1 cellular context compared by ENCODE assay signal in the genomic region with DNA sequence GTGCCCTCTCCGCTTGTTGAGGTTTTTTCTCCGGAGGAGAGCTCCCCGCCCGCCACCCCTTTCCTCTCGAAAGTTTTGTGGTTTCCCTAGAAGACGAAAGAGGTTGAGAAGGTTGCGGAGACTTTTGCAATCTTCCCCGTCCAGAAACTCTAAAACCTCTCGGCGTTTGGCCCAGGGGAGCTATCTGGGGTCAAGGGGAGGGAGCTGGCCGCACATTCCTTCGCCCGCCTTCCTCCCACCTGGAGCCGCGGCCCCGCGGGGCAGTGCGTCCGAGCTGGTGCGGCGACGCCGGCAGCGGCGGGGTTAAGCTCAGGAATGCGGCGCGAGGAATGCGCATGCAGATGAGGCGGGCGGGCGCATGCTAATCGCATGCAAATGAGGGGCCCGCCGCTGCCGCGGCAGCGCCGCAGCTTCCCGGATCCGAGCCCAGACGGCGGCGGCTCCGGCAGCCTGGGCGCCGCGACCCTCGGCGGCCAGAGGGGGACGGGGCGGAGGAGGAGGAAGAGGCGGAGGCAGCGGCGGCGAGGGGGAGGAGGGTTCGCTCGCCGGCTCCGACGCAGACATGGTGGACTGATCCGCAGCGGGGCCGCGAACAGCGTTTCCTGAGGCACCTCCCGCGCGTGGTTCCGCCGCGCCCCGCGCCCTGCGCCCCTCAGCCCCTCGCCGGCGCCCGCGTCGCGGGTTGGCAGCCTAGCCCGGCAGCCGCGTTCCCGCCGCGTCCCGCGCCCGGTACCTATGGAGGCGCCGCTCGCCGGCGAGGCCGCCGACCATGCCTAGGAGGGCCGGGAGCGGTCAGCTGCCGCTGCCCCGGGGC.
TF ChIP-seq lines count a peak whose summit lies in the region.

A gene (plus strand): TSS at position 535 of the 814 bp plus-strand sequence. CDS start 235 bp downstream, at position 770.

TF ChIP-seq in HepG2, 621 proteins besides CTCF, POLR2A, EP300 and RAD21 (continued from another document and continues in another):
- no peak for TF ChIP-seq TCF7L2 (IDR thresholded peaks at IDR 0.05; ENCODE audit: low read depth, low read length)
- TF ChIP-seq ZBTB3 (CRISPR knock-in tag; IDR thresholded peaks at IDR 0.05; ENCODE audit: borderline replicate concordance, low read depth): no peak
- TF ChIP-seq ZNF224 (CRISPR knock-in tag; IDR thresholded peaks at IDR 0.05): 0 out of 2 replicates have a peak, but pooled peaks have one; percentile 43
- TF ChIP-seq, protein P1, sequence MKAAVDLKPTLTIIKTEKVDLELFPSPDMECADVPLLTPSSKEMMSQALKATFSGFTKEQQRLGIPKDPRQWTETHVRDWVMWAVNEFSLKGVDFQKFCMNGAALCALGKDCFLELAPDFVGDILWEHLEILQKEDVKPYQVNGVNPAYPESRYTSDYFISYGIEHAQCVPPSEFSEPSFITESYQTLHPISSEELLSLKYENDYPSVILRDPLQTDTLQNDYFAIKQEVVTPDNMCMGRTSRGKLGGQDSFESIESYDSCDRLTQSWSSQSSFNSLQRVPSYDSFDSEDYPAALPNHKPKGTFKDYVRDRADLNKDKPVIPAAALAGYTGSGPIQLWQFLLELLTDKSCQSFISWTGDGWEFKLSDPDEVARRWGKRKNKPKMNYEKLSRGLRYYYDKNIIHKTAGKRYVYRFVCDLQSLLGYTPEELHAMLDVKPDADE (CRISPR knock-in tag; IDR thresholded peaks at IDR 0.05): no peak
- TF ChIP-seq ZNF24 (IDR thresholded peaks at IDR 0.05): no peak
- TF ChIP-seq NCOA2 (CRISPR knock-in tag; IDR thresholded peaks at IDR 0.05): peak; percentile 68; the same call in 1 of the 2 replicates
- no peak for TF ChIP-seq ZKSCAN1 (IDR thresholded peaks at IDR 0.05; ENCODE audit: low read length)
- no peak; the same call in 1 of the 2 replicates for TF ChIP-seq ZNF556 (CRISPR knock-in tag; IDR thresholded peaks at IDR 0.05; ENCODE audit: borderline replicate concordance)
- peak; percentile 76; the same call in 1 of the 2 replicates for TF ChIP-seq CAMTA2 (CRISPR knock-in tag; IDR thresholded peaks at IDR 0.05; ENCODE audit: borderline replicate concordance)
- TF ChIP-seq ELF1 (CRISPR knock-in tag; IDR thresholded peaks at IDR 0.05): 0 out of 2 replicates have a peak, but pooled peaks have one; percentile 14
- TF ChIP-seq ZNF260 (CRISPR knock-in tag; IDR thresholded peaks at IDR 0.05; ENCODE audit: borderline replicate concordance, low read depth): no peak
- no peak for TF ChIP-seq KLF9 (CRISPR knock-in tag; IDR thresholded peaks at IDR 0.05; ENCODE audit: low read depth)
- TF ChIP-seq TGIF2 (CRISPR knock-in tag; IDR thresholded peaks at IDR 0.05): peak; percentile 6; the same call in 1 of the 2 replicates
- TF ChIP-seq, protein P2, sequence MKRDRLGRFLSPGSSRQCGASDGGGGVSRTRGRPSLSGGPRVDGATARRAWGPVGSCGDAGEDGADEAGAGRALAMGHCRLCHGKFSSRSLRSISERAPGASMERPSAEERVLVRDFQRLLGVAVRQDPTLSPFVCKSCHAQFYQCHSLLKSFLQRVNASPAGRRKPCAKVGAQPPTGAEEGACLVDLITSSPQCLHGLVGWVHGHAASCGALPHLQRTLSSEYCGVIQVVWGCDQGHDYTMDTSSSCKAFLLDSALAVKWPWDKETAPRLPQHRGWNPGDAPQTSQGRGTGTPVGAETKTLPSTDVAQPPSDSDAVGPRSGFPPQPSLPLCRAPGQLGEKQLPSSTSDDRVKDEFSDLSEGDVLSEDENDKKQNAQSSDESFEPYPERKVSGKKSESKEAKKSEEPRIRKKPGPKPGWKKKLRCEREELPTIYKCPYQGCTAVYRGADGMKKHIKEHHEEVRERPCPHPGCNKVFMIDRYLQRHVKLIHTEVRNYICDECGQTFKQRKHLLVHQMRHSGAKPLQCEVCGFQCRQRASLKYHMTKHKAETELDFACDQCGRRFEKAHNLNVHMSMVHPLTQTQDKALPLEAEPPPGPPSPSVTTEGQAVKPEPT (CRISPR knock-in tag; IDR thresholded peaks at IDR 0.05; ENCODE audit: low read depth): no peak
- 0 out of 2 replicates have a peak, but pooled peaks have one; percentile 52 for TF ChIP-seq DNMT3B (CRISPR knock-in tag; conservative IDR thresholded peaks at IDR 0.05)
- TF ChIP-seq RFX5 (IDR thresholded peaks at IDR 0.05; ENCODE audit: low read depth, low read length): no peak
- peak; percentile 58; the same call in 1 of the 2 replicates for TF ChIP-seq GATA4 (IDR thresholded peaks at IDR 0.05; ENCODE audit: borderline replicate concordance, low read depth)
- TF ChIP-seq ZNF607 (CRISPR knock-in tag; IDR thresholded peaks at IDR 0.05; ENCODE audit: borderline replicate concordance): peak; percentile 72; the same call in 1 of the 2 replicates
- TF ChIP-seq ZNF225 (CRISPR knock-in tag; IDR thresholded peaks at IDR 0.05): no peak; the same call in 1 of the 2 replicates
- no peak for TF ChIP-seq WIZ (CRISPR knock-in tag; IDR thresholded peaks at IDR 0.05)
- TF ChIP-seq MYC (CRISPR knock-in tag; IDR thresholded peaks at IDR 0.05; ENCODE audit: borderline replicate concordance): 0 out of 2 replicates have a peak, but pooled peaks have one; percentile 58
- TF ChIP-seq TBL1XR1 (IDR thresholded peaks at IDR 0.05; ENCODE audit: borderline replicate concordance, low read length, partially characterized antibody): no peak
- TF ChIP-seq ZNF3 (CRISPR knock-in tag; IDR thresholded peaks at IDR 0.05): no peak
- TF ChIP-seq, protein P3, sequence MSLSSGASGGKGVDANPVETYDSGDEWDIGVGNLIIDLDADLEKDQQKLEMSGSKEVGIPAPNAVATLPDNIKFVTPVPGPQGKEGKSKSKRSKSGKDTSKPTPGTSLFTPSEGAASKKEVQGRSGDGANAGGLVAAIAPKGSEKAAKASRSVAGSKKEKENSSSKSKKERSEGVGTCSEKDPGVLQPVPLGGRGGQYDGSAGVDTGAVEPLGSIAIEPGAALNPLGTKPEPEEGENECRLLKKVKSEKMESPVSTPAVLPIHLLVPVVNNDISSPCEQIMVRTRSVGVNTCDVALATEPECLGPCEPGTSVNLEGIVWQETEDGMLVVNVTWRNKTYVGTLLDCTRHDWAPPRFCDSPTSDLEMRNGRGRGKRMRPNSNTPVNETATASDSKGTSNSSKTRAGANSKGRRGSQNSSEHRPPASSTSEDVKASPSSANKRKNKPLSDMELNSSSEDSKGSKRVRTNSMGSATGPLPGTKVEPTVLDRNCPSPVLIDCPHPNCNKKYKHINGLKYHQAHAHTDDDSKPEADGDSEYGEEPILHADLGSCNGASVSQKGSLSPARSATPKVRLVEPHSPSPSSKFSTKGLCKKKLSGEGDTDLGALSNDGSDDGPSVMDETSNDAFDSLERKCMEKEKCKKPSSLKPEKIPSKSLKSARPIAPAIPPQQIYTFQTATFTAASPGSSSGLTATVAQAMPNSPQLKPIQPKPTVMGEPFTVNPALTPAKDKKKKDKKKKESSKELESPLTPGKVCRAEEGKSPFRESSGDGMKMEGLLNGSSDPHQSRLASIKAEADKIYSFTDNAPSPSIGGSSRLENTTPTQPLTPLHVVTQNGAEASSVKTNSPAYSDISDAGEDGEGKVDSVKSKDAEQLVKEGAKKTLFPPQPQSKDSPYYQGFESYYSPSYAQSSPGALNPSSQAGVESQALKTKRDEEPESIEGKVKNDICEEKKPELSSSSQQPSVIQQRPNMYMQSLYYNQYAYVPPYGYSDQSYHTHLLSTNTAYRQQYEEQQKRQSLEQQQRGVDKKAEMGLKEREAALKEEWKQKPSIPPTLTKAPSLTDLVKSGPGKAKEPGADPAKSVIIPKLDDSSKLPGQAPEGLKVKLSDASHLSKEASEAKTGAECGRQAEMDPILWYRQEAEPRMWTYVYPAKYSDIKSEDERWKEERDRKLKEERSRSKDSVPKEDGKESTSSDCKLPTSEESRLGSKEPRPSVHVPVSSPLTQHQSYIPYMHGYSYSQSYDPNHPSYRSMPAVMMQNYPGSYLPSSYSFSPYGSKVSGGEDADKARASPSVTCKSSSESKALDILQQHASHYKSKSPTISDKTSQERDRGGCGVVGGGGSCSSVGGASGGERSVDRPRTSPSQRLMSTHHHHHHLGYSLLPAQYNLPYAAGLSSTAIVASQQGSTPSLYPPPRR (CRISPR knock-in tag; IDR thresholded peaks at IDR 0.05; ENCODE audit: borderline replicate concordance): peak; percentile 34; the same call in 1 of the 2 replicates
- TF ChIP-seq, protein P4, sequence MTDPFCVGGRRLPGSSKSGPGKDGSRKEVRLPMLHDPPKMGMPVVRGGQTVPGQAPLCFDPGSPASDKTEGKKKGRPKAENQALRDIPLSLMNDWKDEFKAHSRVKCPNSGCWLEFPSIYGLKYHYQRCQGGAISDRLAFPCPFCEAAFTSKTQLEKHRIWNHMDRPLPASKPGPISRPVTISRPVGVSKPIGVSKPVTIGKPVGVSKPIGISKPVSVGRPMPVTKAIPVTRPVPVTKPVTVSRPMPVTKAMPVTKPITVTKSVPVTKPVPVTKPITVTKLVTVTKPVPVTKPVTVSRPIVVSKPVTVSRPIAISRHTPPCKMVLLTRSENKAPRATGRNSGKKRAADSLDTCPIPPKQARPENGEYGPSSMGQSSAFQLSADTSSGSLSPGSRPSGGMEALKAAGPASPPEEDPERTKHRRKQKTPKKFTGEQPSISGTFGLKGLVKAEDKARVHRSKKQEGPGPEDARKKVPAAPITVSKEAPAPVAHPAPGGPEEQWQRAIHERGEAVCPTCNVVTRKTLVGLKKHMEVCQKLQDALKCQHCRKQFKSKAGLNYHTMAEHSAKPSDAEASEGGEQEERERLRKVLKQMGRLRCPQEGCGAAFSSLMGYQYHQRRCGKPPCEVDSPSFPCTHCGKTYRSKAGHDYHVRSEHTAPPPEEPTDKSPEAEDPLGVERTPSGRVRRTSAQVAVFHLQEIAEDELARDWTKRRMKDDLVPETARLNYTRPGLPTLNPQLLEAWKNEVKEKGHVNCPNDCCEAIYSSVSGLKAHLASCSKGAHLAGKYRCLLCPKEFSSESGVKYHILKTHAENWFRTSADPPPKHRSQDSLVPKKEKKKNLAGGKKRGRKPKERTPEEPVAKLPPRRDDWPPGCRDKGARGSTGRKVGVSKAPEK (CRISPR knock-in tag; IDR thresholded peaks at IDR 0.05; ENCODE audit: borderline replicate concordance): no peak
- TF ChIP-seq YEATS4 (CRISPR knock-in tag; IDR thresholded peaks at IDR 0.05; ENCODE audit: borderline replicate concordance): peak; percentile 81; the same call in 1 of the 2 replicates
- 0 out of 2 replicates have a peak, but pooled peaks have one; percentile 36 for TF ChIP-seq PHF21A (CRISPR knock-in tag; IDR thresholded peaks at IDR 0.05)
- TF ChIP-seq, protein P5, sequence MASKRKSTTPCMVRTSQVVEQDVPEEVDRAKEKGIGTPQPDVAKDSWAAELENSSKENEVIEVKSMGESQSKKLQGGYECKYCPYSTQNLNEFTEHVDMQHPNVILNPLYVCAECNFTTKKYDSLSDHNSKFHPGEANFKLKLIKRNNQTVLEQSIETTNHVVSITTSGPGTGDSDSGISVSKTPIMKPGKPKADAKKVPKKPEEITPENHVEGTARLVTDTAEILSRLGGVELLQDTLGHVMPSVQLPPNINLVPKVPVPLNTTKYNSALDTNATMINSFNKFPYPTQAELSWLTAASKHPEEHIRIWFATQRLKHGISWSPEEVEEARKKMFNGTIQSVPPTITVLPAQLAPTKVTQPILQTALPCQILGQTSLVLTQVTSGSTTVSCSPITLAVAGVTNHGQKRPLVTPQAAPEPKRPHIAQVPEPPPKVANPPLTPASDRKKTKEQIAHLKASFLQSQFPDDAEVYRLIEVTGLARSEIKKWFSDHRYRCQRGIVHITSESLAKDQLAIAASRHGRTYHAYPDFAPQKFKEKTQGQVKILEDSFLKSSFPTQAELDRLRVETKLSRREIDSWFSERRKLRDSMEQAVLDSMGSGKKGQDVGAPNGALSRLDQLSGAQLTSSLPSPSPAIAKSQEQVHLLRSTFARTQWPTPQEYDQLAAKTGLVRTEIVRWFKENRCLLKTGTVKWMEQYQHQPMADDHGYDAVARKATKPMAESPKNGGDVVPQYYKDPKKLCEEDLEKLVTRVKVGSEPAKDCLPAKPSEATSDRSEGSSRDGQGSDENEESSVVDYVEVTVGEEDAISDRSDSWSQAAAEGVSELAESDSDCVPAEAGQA (IDR thresholded peaks at IDR 0.05; ENCODE audit: low read depth): no peak; the same call in 1 of the 2 replicates
- TF ChIP-seq, protein P5 (CRISPR knock-in tag; IDR thresholded peaks at IDR 0.05; ENCODE audit: borderline replicate concordance): no peak
- TF ChIP-seq, protein P6, sequence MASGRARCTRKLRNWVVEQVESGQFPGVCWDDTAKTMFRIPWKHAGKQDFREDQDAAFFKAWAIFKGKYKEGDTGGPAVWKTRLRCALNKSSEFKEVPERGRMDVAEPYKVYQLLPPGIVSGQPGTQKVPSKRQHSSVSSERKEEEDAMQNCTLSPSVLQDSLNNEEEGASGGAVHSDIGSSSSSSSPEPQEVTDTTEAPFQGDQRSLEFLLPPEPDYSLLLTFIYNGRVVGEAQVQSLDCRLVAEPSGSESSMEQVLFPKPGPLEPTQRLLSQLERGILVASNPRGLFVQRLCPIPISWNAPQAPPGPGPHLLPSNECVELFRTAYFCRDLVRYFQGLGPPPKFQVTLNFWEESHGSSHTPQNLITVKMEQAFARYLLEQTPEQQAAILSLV (CRISPR knock-in tag; IDR thresholded peaks at IDR 0.05; ENCODE audit: borderline replicate concordance): peak; percentile 66; the same call in 1 of the 2 replicates
